ENCODE assay signal across 11 cellular contexts in the genomic region with DNA sequence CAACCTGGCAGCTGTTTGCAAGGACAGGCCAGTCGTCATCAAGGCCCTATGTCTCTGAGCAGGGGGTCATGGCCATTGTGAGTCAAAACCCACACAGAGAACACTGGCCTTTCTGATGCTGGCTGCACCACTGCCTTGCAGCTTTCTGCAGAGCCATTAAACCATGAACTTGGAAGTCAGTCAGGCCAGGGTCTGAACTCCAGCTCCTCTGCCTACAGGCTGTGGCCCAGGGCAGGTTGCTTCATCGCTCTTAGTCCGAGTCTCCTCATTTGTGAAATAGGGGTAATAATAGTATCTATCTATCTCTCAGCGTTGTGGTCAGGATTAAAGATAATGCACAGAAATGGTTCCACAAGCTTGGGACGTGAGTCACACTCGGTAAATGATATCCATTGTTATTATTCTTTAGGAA. TPM values are rescaled to one million over a fixed set of nuclear protein-coding genes. Genes with fewer than 3 reads are reported as not detected.
DNase-seq lines count a peak whose midpoint lies in the region; ATAC-seq, FAIRE-seq and TF ChIP-seq lines count a peak whose summit lies in the region.
"Had no signal": no experiment of that assay in that cellular context is flagged by ENCODE, and none has a peak within 500 bp of the region (broad histone marks: within the 10 kb centered on the region; RNA-seq: fewer than 3 reads in every experiment).

No MANE protein-coding gene starts in this region.

- no peak overlapping the region for H2BK15ac ChIP-seq in IMR-90 (ENCODE audit: low read depth, low read length)

- no peak overlapping the region for H3K4me3 Mint-ChIP-seq in activated CD4-positive, alpha-beta T cell treated with anti-CD3 and anti-CD28 coated beads, Interleukin-2, amount 10 ng/mL, durations not matched to agents 7 days and 5 days
- H3K4me3 Mint-ChIP-seq: activated naive CD8-positive, alpha-beta T cell treated with anti-CD3 and anti-CD28 coated beads, Interleukin-2, amount 50 U/mL, for 24 hours had no signal

- H3K79me2 ChIP-seq in keratinocyte (ENCODE audit: control insufficient read depth, insufficient read depth, low read length) = no peaks in the 10 kb centered on the region

- H2BK120ac ChIP-seq in IMR-90 (ENCODE audit: low read depth, low read length) = no peak overlapping the region; the same call in 1 of the 2 replicates

- H2AK9ac ChIP-seq in IMR-90 (replicated peaks; ENCODE audit: low read depth, low read length, poor library complexity) = no peak overlapping the region

- H3K27ac ChIP-seq in IMR-90 (ENCODE audit: insufficient read depth, low read length) = no peak overlapping the region
- peak overlapping the region; percentile 84 for H3K27ac ChIP-seq in keratinocyte (ENCODE audit: control insufficient read depth, insufficient read depth, low read length)
- H3K27ac ChIP-seq in colonic mucosa = no peak overlapping the region

- peak; percentile 19 for DNase-seq in AG09319 (ENCODE audit: extremely low read depth, low read depth)
- peak; percentile 85 for DNase-seq in IMR-90
- peak; percentile 79 for DNase-seq in astrocyte of the cerebellum (ENCODE audit: low read depth)
- peak; percentile 40 for DNase-seq in keratinocyte (ENCODE audit: low read depth, low spot score)
- no peak for DNase-seq in activated CD4-positive, alpha-beta T cell treated with anti-CD3 and anti-CD28 coated beads, Interleukin-2, amount 10 ng/mL, durations not matched to agents 7 days and 5 days
- no peak for DNase-seq in colonic mucosa
- no peak for DNase-seq in SK-N-DZ (ENCODE audit: low spot score)
- DNase-seq in NK-92 (lab: John Stamatoyannopoulos, UW; ENCODE audit: unreplicated experiment) = no peak
- DNase-seq: activated CD4-positive, alpha-beta T cell treated with anti-CD3 and anti-CD28 coated beads for 48 hours; activated naive CD8-positive, alpha-beta T cell treated with anti-CD3 and anti-CD28 coated beads, Interleukin-2, amount 50 U/mL, for 24 hours; nucleus accumbens had no signal

- H3K4ac ChIP-seq in IMR-90 (ENCODE audit: low read depth, low read length) = no peak overlapping the region

- peak; percentile 48; the same call in 1 of the 2 replicates for ATAC-seq in IMR-90 (ENCODE audit: low read depth)

- H4K20me1 ChIP-seq in IMR-90 (ENCODE audit: insufficient read depth, low read length) (no peaks in the 10 kb centered on the region), keratinocyte (ENCODE audit: control insufficient read depth, extremely low read depth, insufficient read depth, low read length) (no peaks in the 10 kb centered on the region)

- H3K56ac ChIP-seq in IMR-90 (ENCODE audit: extremely low read depth, insufficient read depth, low read length) = no peak overlapping the region

- intact Hi-C loops in IMR-90 (cut with micrococcal nuclease) = no loop called here
- intact Hi-C loops in colonic mucosa (cut with DNase I) = no loop called here

- H3K79me1 ChIP-seq in IMR-90 (ENCODE audit: low read depth in 1 of 2, low read length in 2 of 2) = peaks cover 4 to 5% of the 10 kb centered on the region in 2 experiments; a peak in 2 of 4 replicates

- H3K9ac ChIP-seq in IMR-90 (ENCODE audit: low read depth, low read length) = no peak overlapping the region
- no peak overlapping the region for H3K9ac ChIP-seq in keratinocyte (ENCODE audit: control insufficient read depth, extremely low read depth, insufficient read depth, low read length)
- no peak overlapping the region for H3K9ac ChIP-seq in colonic mucosa (ENCODE audit: low read depth in 2 of 2, low read length in 2 of 2)

- H3K14ac ChIP-seq in IMR-90 (replicated peaks; ENCODE audit: low read depth, low read length) = no peak overlapping the region

- peak; percentile 86 for FAIRE-seq in keratinocyte (lab: Jason Lieb, UNC)

- no peak for TF ChIP-seq RAD21 in IMR-90 (IDR thresholded peaks at IDR 0.05; ENCODE audit: low read length)

- H2AK5ac ChIP-seq in IMR-90 (ENCODE audit: low read depth, low read length) = no peak overlapping the region

- no peak overlapping the region for H3K27ac Mint-ChIP-seq in activated CD4-positive, alpha-beta T cell treated with anti-CD3 and anti-CD28 coated beads, Interleukin-2, amount 10 ng/mL, durations not matched to agents 7 days and 5 days

- in situ Hi-C loops in IMR-90 (cut with MboI; ENCODE audit: low sequenced_read_pairs) (no loop called here), astrocyte of the cerebellum (cut with HindIII; ENCODE audit: low sequenced_read_pairs) (no loop called here)

- H2AFZ ChIP-seq in IMR-90 (replicated peaks; ENCODE audit: low read length, poor library complexity) (peak overlapping the region; percentile 12), keratinocyte (ENCODE audit: control insufficient read depth, low read length) (no peak overlapping the region)

- no TSS peak for BruUV-seq in IMR-90 (replicated peaks; lab: Mats Ljungman, UMichigan)

- TF ChIP-seq POLR2A in IMR-90 (IDR thresholded peaks at IDR 0.05; ENCODE audit: low read depth, low read length) = no peak

- no peaks in the 10 kb centered on the region for H3K36me3 ChIP-seq in IMR-90 (ENCODE audit: control insufficient read depth, insufficient read depth, low read length)
- H3K36me3 ChIP-seq in keratinocyte (ENCODE audit: control insufficient read depth in 2 of 2, extremely low read depth in 1 of 2, insufficient read depth in 2 of 2, low read length in 2 of 2) = no peaks in the 10 kb centered on the region
- H3K36me3 ChIP-seq in colonic mucosa = no peaks in the 10 kb centered on the region

- H4K91ac ChIP-seq in IMR-90 (ENCODE audit: insufficient read depth, low read depth, low read length) = no peak overlapping the region

- H3K9me1 ChIP-seq in IMR-90 (ENCODE audit: insufficient read depth, low read length) = peaks cover 9% of the 10 kb centered on the region
- peaks cover 9% of the 10 kb centered on the region for H3K9me1 ChIP-seq in keratinocyte (ENCODE audit: control insufficient read depth, extremely low read depth, insufficient read depth, low read length)

- 0 out of 2 replicates have a peak overlapping the region, but pooled peaks have one; percentile 40 for H3K4me2 ChIP-seq in IMR-90 (ENCODE audit: low read depth, low read length)
- peak overlapping the region; percentile 70 for H3K4me2 ChIP-seq in keratinocyte (ENCODE audit: control insufficient read depth, extremely low read depth, insufficient read depth, low read depth, low read length)

- POLR2A ChIA-PET in IMR-90 (lab: Charles Lee; ENCODE audit: unreplicated experiment) = no interaction called here
- POLR2A ChIA-PET in activated CD4-positive, alpha-beta T cell treated with anti-CD3 and anti-CD28 coated beads, Interleukin-2, amount 10 ng/mL, durations not matched to agents 7 days and 5 days (lab: Charles Lee) = interaction anchor here (0.6 kb wide), 1 partner anchor 273 kb away, joined by 6 read pairs; no protein-coding TSS in a partner anchor

- no peak overlapping the region for H4K5ac ChIP-seq in IMR-90 (ENCODE audit: low read depth, low read length)

- H3K27me3 Mint-ChIP-seq in activated CD4-positive, alpha-beta T cell treated with anti-CD3 and anti-CD28 coated beads, Interleukin-2, amount 10 ng/mL, durations not matched to agents 7 days and 5 days = no peaks in the 10 kb centered on the region
- H3K27me3 Mint-ChIP-seq: activated naive CD8-positive, alpha-beta T cell treated with anti-CD3 and anti-CD28 coated beads, Interleukin-2, amount 50 U/mL, for 24 hours had no signal

- H3K18ac ChIP-seq in IMR-90 (ENCODE audit: low read depth, low read length) = no peak overlapping the region

- H3K36me3 Mint-ChIP-seq in activated CD4-positive, alpha-beta T cell treated with anti-CD3 and anti-CD28 coated beads, Interleukin-2, amount 10 ng/mL, durations not matched to agents 7 days and 5 days (ENCODE audit: low read depth) = peaks cover 15% of the 10 kb centered on the region

- TF ChIP-seq CTCF in AG09319 (IDR thresholded peaks at IDR 0.05; ENCODE audit: low read depth, low read length) = no peak
- no peak for TF ChIP-seq CTCF in IMR-90 (conservative IDR thresholded peaks at IDR 0.05; ENCODE audit: low read depth, low read length)
- no peak for TF ChIP-seq CTCF in astrocyte of the cerebellum (IDR thresholded peaks at IDR 0.05; ENCODE audit: low read depth, low read length, missing control alignments)
- TF ChIP-seq CTCF in keratinocyte (optimal IDR thresholded peaks at IDR 0.05 in 1 of 3, IDR thresholded peaks at IDR 0.05 in 1 of 3, conservative IDR thresholded peaks at IDR 0.05 in 1 of 3; ENCODE audit: extremely low read depth in 1 of 3, insufficient read depth in 2 of 3, low read length in 3 of 3) = no peak
- no peak for TF ChIP-seq CTCF in colonic mucosa (IDR thresholded peaks at IDR 0.05)

- no peak overlapping the region for H2BK20ac ChIP-seq in IMR-90 (ENCODE audit: low read depth, low read length)

- CTCF ChIA-PET in IMR-90 (lab: Yijun Ruan, JAX) = interaction anchor here (0.6 kb wide), 1 partner anchor 894 kb away, joined by 4 read pairs; no protein-coding TSS in a partner anchor
- CTCF ChIA-PET in activated CD4-positive, alpha-beta T cell treated with anti-CD3 and anti-CD28 coated beads, Interleukin-2, amount 10 ng/mL, durations not matched to agents 7 days and 5 days (lab: Charles Lee) = interaction anchor here (0.7 kb wide), 1 partner anchor 786 kb away, joined by 3 read pairs; no protein-coding TSS in a partner anchor

- peaks cover 21% of the 10 kb centered on the region for H3K9me3 Mint-ChIP-seq in activated CD4-positive, alpha-beta T cell treated with anti-CD3 and anti-CD28 coated beads, Interleukin-2, amount 10 ng/mL, durations not matched to agents 7 days and 5 days

- WGBS in IMR-90 (ENCODE audit: extremely low coverage in 2 of 2, insufficient read length in 1 of 2), 2 experiments = 67% methylated on average over 1 of the region's 6 CpGs; no CpG with 5 or more reads in 1 of the 2 experiments

- H3K4me1 ChIP-seq in IMR-90 (ENCODE audit: control insufficient read depth, insufficient read depth, low read length) (peaks cover 8% of the 10 kb centered on the region), keratinocyte (ENCODE audit: control insufficient read depth, extremely low read depth, insufficient read depth, low read length) (peaks cover 60% of the 10 kb centered on the region), colonic mucosa (no peaks in the 10 kb centered on the region)

- no peak overlapping the region for H3K23ac ChIP-seq in IMR-90 (ENCODE audit: low read depth, low read length)

- no peak overlapping the region for H2BK5ac ChIP-seq in IMR-90 (ENCODE audit: low read depth, low read length, poor library complexity, severe bottlenecking)

- no peaks in the 10 kb centered on the region for H3K27me3 ChIP-seq in IMR-90 (ENCODE audit: control insufficient read depth, insufficient read depth, low read length)
- no peaks in the 10 kb centered on the region for H3K27me3 ChIP-seq in keratinocyte (ENCODE audit: control insufficient read depth, extremely low read depth, insufficient read depth, low read length)
- H3K27me3 ChIP-seq in colonic mucosa = no peaks in the 10 kb centered on the region

- H3K9me3 ChIP-seq in IMR-90 (ENCODE audit: control insufficient read depth, insufficient read depth, low read length) (no peaks in the 10 kb centered on the region), keratinocyte (ENCODE audit: control insufficient read depth, low read depth, low read length) (no peaks in the 10 kb centered on the region), colonic mucosa (no peaks in the 10 kb centered on the region)

- dilution Hi-C loops in IMR-90 (cut with HindIII; ENCODE audit: low sequenced_read_pairs, unreplicated experiment) = no loop called here
- dilution Hi-C loops in keratinocyte (cut with MboI; ENCODE audit: extremely low pct_ligation_motif_present, low sequenced_read_pairs) = no loop called here

- H3K4me3 ChIP-seq in IMR-90 (ENCODE audit: insufficient read depth, low read depth, low read length) (no peak overlapping the region), astrocyte of the cerebellum (ENCODE audit: low read depth, low read length) (no peak overlapping the region), keratinocyte (ENCODE audit: control insufficient read depth in 2 of 3, extremely low read depth in 1 of 3, insufficient read depth in 2 of 3, low read depth in 1 of 3, low read length in 3 of 3) (peak overlapping the region in 2 of 3 experiments; percentile 29 to 47), colonic mucosa (no peak overlapping the region)

- peaks cover 10% of the 10 kb centered on the region for H3K4me1 Mint-ChIP-seq in activated CD4-positive, alpha-beta T cell treated with anti-CD3 and anti-CD28 coated beads, Interleukin-2, amount 10 ng/mL, durations not matched to agents 7 days and 5 days

- no peak overlapping the region for H4K8ac ChIP-seq in IMR-90 (ENCODE audit: low read depth in 2 of 2, low read length in 2 of 2)

RNA-seq across cellular contexts. Expression of gene HIVEP3, which starts 35.8 kb away (rescaled TPM):
- 1.1 and 1.4 TPM in 2 replicates for total RNA-seq in IMR-90 (2012; rRNA removed)
- polyA plus RNA-seq in IMR-90 (2012; rRNA removed) = 3.6 and 4.0 TPM in 2 replicates
- polyA plus RNA-seq in IMR-90 (2012; cell fraction: cytosol; rRNA removed) = 2.5 and 2.7 TPM in 2 replicates
- 2.1 and 3.1 TPM in 2 replicates for polyA plus RNA-seq in IMR-90 (2012; cell fraction: nucleus; rRNA removed; ENCODE audit: low replicate concordance)
- 0.64 to 3.5 TPM (median 1.1 TPM) in 3 replicates for polyA plus RNA-seq in keratinocyte
- 0.37 TPM for polyA plus RNA-seq in keratinocyte (2011; ENCODE audit: low read depth)
- polyA plus RNA-seq in keratinocyte (2011; cell fraction: cytosol; rRNA removed) = 1.8 TPM in 2 replicates
- polyA plus RNA-seq in keratinocyte (2011; cell fraction: nucleus; rRNA removed) = 2.3 and 3.0 TPM in 2 replicates
- 0.68 and 2.4 TPM in 2 replicates for polyA plus RNA-seq in keratinocyte (2012; ENCODE audit: low replicate concordance)
- polyA minus RNA-seq in keratinocyte = 1.8 to 4.6 TPM (median 3.2 TPM) in 3 replicates
- 0.77 TPM for polyA minus RNA-seq in keratinocyte (2011; cell fraction: cytosol; rRNA and poly(A)+ RNA removed)
- 1.1 and 2.4 TPM in 2 replicates for polyA minus RNA-seq in keratinocyte (2011; cell fraction: nucleus; rRNA and poly(A)+ RNA removed)
- 10 to 100 TPM; 18.4 to 21.5 TPM for total RNA-seq in activated CD4-positive, alpha-beta T cell treated with anti-CD3 and anti-CD28 coated beads, Interleukin-2, amount 10 ng/mL, durations not matched to agents 7 days and 5 days
- 1 to 10 TPM; 1.9 to 3.3 TPM for total RNA-seq in colonic mucosa
- 0.52 and 1.8 TPM in 2 replicates for polyA plus RNA-seq in SK-N-DZ (2014; cell fraction: cytosol; rRNA removed)
- polyA plus RNA-seq in SK-N-DZ (2014; cell fraction: nucleus; rRNA removed) = 0.33 and 0.89 TPM in 2 replicates

Comparison
In these comparisons a context has a peak if more than half of its experiments do, and no peak if none do; other contexts are left out.
1. DNase-seq: peak in AG09319 (single experiment), IMR-90 (single experiment), astrocyte of the cerebellum (single experiment) and keratinocyte (single experiment); none in activated CD4-positive, alpha-beta T cell treated with anti-CD3 and anti-CD28 coated beads, Interleukin-2, amount 10 ng/mL, durations not matched to agents 7 days and 5 days (single experiment), colonic mucosa (single experiment), SK-N-DZ (single experiment) and NK-92 (single experiment).
2. H3K4me3 ChIP-seq: peak in keratinocyte (2 of 3); none in IMR-90 (single experiment), astrocyte of the cerebellum (single experiment) and colonic mucosa (single experiment).